In genomic region chr18:59070181-59070912, GRCh38 we compare ENCODE assay signal across 8 cellular contexts.
DNase-seq lines count a peak whose midpoint lies in the region; ATAC-seq and TF ChIP-seq lines count a peak whose summit lies in the region.

No MANE protein-coding gene starts in this region.

- DNase-seq in NCI-H2227 (lab: John Stamatoyannopoulos, UW; ENCODE audit: unreplicated experiment) (peak; percentile 95), kidney glomerular epithelial cell (lab: John Stamatoyannopoulos, UW) (peak; percentile 47)
- DNase-seq in activated CD4-positive, CD25-positive, alpha-beta regulatory T cell treated with anti-CD3 and anti-CD28 coated beads, Interleukin-2, amount 50 U/mL, for 16 hours (ENCODE audit: low read depth, low spot score) = peak; percentile 63
- peak; percentile 57 for DNase-seq in central memory CD4-positive, alpha-beta T cell
- DNase-seq in stimulated activated CD4-positive, alpha-beta T cell treated with anti-CD3 and anti-CD28 coated beads, Interleukin-2, amount 100 ng/mL, for 4 hours (ENCODE audit: low read depth) = peak; percentile 53

- no peak for TF ChIP-seq POLR2A in GM18505 (IDR thresholded peaks at IDR 0.05; ENCODE audit: borderline replicate concordance, extremely low read depth, insufficient read depth, insufficient read length)

- ATAC-seq in GM18505 (IDR thresholded peaks at IDR 0.05; ENCODE audit: unreplicated experiment) (peak; percentile 60), HG02973 (IDR thresholded peaks at IDR 0.05; ENCODE audit: unreplicated experiment) (peak; percentile 76), HG03457 (IDR thresholded peaks at IDR 0.05; ENCODE audit: unreplicated experiment) (no peak)
